18 cellular contexts compared by ENCODE assay signal in the genomic region with DNA sequence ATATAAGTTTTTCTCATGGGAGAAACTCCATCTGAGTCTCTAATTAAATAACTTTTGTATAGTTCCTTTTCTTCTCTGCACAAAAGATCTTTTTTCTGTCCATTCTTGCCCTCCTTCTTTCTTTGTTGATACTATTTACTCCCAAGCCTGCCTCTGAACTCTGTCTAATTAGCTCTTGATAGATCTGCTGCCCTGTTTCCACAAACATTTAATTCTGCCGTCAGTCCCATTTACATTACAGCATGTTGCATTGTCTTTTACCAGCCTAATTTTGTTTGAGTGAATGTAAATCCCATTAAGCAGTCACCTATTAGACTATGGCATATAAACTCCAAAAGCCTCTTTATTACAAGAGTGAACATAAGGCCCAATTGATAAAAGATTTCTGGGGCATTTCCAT.
"Had no signal": no experiment of that assay in that cellular context is flagged by ENCODE, and none has a peak within 500 bp of the region (broad histone marks: within the 10 kb centered on the region; RNA-seq: fewer than 3 reads in every experiment).

No MANE protein-coding gene starts in this region.

- ATAC-seq: activated CD4-positive, CD25-positive, alpha-beta regulatory T cell treated with anti-CD3 and anti-CD28 coated beads, Interleukin-2, amount 50 U/mL, for 24 hours; activated CD8-positive, alpha-beta memory T cell treated with anti-CD3 and anti-CD28 coated beads, Interleukin-2, amount 10 ng/mL, durations not matched to agents 7 days and 5 days; activated CD8-positive, alpha-beta T cell treated with anti-CD3 and anti-CD28 coated beads for 36 hours; left colon; lower lobe of right lung; mucosa of descending colon; stimulated activated naive B cell treated with anti-CD40 and anti-IgM and Interleukin-4, amounts not matched to agents 10 μg/mL and 1 μg/mL and 100 μg/mL, for 72 hours had no signal

- H3K4me1 Mint-ChIP-seq: activated CD4-positive, alpha-beta T cell treated with anti-CD3 and anti-CD28 coated beads, Interleukin-2, amount 10 ng/mL, durations not matched to agents 7 days and 5 days; activated CD8-positive, alpha-beta memory T cell treated with anti-CD3 and anti-CD28 coated beads, Interleukin-2, amount 10 ng/mL, durations not matched to agents 7 days and 5 days; activated naive CD4-positive, alpha-beta T cell treated with anti-CD3 and anti-CD28 coated beads, Interleukin-2, amount 10 ng/mL, durations not matched to agents 7 days and 5 days; stimulated activated naive B cell treated with anti-CD40 and anti-IgM and Interleukin-4, amounts not matched to agents 10 μg/mL and 1 μg/mL and 100 μg/mL, for 72 hours had no signal

- H3K27ac ChIP-seq: cardiac muscle cell, lower lobe of right lung, uterus, VCaP had no signal

- H3K27me3 ChIP-seq: cardiac muscle cell, uterus had no signal

- H3K27ac Mint-ChIP-seq: activated CD4-positive, alpha-beta T cell treated with anti-CD3 and anti-CD28 coated beads, Interleukin-2, amount 10 ng/mL, durations not matched to agents 7 days and 5 days; activated CD8-positive, alpha-beta memory T cell treated with anti-CD3 and anti-CD28 coated beads, Interleukin-2, amount 10 ng/mL, durations not matched to agents 7 days and 5 days; activated CD8-positive, alpha-beta T cell treated with anti-CD3 and anti-CD28 coated beads for 36 hours; activated naive CD4-positive, alpha-beta T cell treated with anti-CD3 and anti-CD28 coated beads, Interleukin-2, amount 10 ng/mL, durations not matched to agents 7 days and 5 days; stimulated activated naive B cell treated with anti-CD40 and anti-IgM and Interleukin-4, amounts not matched to agents 10 μg/mL and 1 μg/mL and 100 μg/mL, for 72 hours had no signal

- H3K9me3 ChIP-seq: lower lobe of right lung, mucosa of descending colon, uterus had no signal

- DNase-seq: activated CD4-positive, alpha-beta T cell treated with anti-CD3 and anti-CD28 coated beads, Interleukin-2, amount 10 ng/mL, durations not matched to agents 7 days and 5 days; activated CD8-positive, alpha-beta memory T cell treated with anti-CD3 and anti-CD28 coated beads, Interleukin-2, amount 10 ng/mL, durations not matched to agents 7 days and 5 days; activated CD8-positive, alpha-beta T cell treated with anti-CD3 and anti-CD28 coated beads for 36 hours; activated effector memory CD4-positive, alpha-beta T cell treated with anti-CD3 and anti-CD28 coated beads, Interleukin-2, amount 50 U/mL, for 16 hours; activated naive CD4-positive, alpha-beta T cell treated with anti-CD3 and anti-CD28 coated beads, Interleukin-2, amount 10 ng/mL, durations not matched to agents 7 days and 5 days; activated T-cell treated with anti-CD3 and anti-CD28 coated beads for 4 hours; left colon; lower lobe of right lung; mesendoderm; mucosa of descending colon; stimulated activated CD4-positive, alpha-beta T cell treated with anti-CD3 and anti-CD28 coated beads, Interleukin-2, amount 100 ng/mL, for 48 hours; stimulated activated CD8-positive, alpha-beta memory T cell treated with anti-CD3 and anti-CD28 coated beads, Interleukin-4, amount 100 ng/mL, for 48 hours; stimulated activated naive B cell treated with anti-CD40 and anti-IgM and Interleukin-4, amounts not matched to agents 10 μg/mL and 1 μg/mL and 100 μg/mL, for 72 hours; trophoblast cell; uterus had no signal

- H3K27me3 Mint-ChIP-seq: activated CD4-positive, alpha-beta T cell treated with anti-CD3 and anti-CD28 coated beads, Interleukin-2, amount 10 ng/mL, durations not matched to agents 7 days and 5 days; activated CD8-positive, alpha-beta memory T cell treated with anti-CD3 and anti-CD28 coated beads, Interleukin-2, amount 10 ng/mL, durations not matched to agents 7 days and 5 days; activated CD8-positive, alpha-beta T cell treated with anti-CD3 and anti-CD28 coated beads for 36 hours; activated naive CD4-positive, alpha-beta T cell treated with anti-CD3 and anti-CD28 coated beads, Interleukin-2, amount 10 ng/mL, durations not matched to agents 7 days and 5 days; stimulated activated naive B cell treated with anti-CD40 and anti-IgM and Interleukin-4, amounts not matched to agents 10 μg/mL and 1 μg/mL and 100 μg/mL, for 72 hours had no signal

- H3K4me3 Mint-ChIP-seq: activated CD4-positive, alpha-beta T cell treated with anti-CD3 and anti-CD28 coated beads, Interleukin-2, amount 10 ng/mL, durations not matched to agents 7 days and 5 days; activated CD8-positive, alpha-beta memory T cell treated with anti-CD3 and anti-CD28 coated beads, Interleukin-2, amount 10 ng/mL, durations not matched to agents 7 days and 5 days; activated CD8-positive, alpha-beta T cell treated with anti-CD3 and anti-CD28 coated beads for 36 hours; activated naive CD4-positive, alpha-beta T cell treated with anti-CD3 and anti-CD28 coated beads, Interleukin-2, amount 10 ng/mL, durations not matched to agents 7 days and 5 days; stimulated activated naive B cell treated with anti-CD40 and anti-IgM and Interleukin-4, amounts not matched to agents 10 μg/mL and 1 μg/mL and 100 μg/mL, for 72 hours had no signal

- H3K4me3 ChIP-seq: cardiac muscle cell, lower lobe of right lung, mucosa of descending colon, uterus had no signal

- H3K36me3 Mint-ChIP-seq: activated CD8-positive, alpha-beta memory T cell treated with anti-CD3 and anti-CD28 coated beads, Interleukin-2, amount 10 ng/mL, durations not matched to agents 7 days and 5 days; activated naive CD4-positive, alpha-beta T cell treated with anti-CD3 and anti-CD28 coated beads, Interleukin-2, amount 10 ng/mL, durations not matched to agents 7 days and 5 days; stimulated activated naive B cell treated with anti-CD40 and anti-IgM and Interleukin-4, amounts not matched to agents 10 μg/mL and 1 μg/mL and 100 μg/mL, for 72 hours had no signal

- H3K36me3 ChIP-seq: cardiac muscle cell, lower lobe of right lung, uterus had no signal

- H3K9me3 Mint-ChIP-seq: activated CD4-positive, alpha-beta T cell treated with anti-CD3 and anti-CD28 coated beads, Interleukin-2, amount 10 ng/mL, durations not matched to agents 7 days and 5 days; stimulated activated naive B cell treated with anti-CD40 and anti-IgM and Interleukin-4, amounts not matched to agents 10 μg/mL and 1 μg/mL and 100 μg/mL, for 72 hours had no signal

- H3K4me1 ChIP-seq: lower lobe of right lung, uterus had no signal
